Comparison of ENCODE assay signal across 1 cellular context in the genomic region with DNA sequence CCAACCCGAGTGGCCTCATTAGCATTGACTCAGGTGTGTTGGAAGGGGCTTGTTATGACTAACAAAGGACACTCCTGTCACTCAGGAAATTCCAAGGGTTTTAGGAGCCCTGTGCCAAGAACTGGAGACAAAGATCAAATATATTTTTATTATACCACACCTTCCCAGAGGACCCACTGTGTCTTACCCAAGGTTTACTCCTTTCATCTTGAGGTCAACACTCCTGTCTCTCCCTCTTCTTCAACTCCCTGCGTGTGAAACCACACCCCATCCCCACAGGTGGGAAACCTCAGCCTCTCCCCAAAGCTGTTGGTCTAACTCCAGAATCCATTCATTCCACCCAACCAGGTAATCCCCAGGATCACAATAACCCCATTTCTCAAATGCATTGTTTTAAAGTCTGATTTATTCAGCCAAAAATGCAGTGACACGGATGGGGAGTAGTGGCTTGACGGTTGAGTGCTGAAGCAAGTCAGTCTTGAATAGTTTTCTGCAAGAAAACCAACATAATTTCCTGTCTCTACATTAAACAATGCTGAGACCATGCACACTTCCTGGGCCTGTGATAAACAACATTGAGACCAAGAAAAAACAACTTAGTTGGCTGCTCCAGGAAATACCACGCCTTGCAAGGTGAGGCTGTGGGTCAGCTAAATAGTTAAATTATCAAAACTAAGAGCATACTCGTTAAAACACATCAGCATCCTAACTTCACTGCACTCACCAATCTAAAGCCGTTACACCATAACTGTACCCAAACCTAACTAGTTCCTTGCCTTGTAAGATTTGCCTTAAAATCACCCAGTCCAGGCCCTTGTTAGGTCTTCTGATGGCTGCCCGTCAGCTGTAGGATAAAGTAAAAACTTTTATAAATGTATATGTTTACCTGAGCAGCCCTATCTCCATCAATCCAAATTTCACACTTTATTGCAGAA.
TF ChIP-seq lines count a peak whose summit lies in the region.

No MANE protein-coding gene starts in this region.

TF ChIP-seq in GM12878, 131 proteins besides CTCF, POLR2A, EP300 and RAD21 (continued from another document):
- TF ChIP-seq CHD1 (IDR thresholded peaks at IDR 0.05; ENCODE audit: low read depth, low read length) (no peak), BRCA1 (IDR thresholded peaks at IDR 0.05; ENCODE audit: low read depth, low read length) (no peak), ZNF207 (IDR thresholded peaks at IDR 0.05; ENCODE audit: borderline replicate concordance) (no peak), NR2F1 (conservative IDR thresholded peaks at IDR 0.05) (no peak), MTA2 (IDR thresholded peaks at IDR 0.05; ENCODE audit: low read depth) (no peak), CHD4 (IDR thresholded peaks at IDR 0.05) (no peak), TAF1 (IDR thresholded peaks at IDR 0.05; ENCODE audit: borderline replicate concordance, low read depth, low read length) (no peak)
- TF ChIP-seq, protein P1, sequence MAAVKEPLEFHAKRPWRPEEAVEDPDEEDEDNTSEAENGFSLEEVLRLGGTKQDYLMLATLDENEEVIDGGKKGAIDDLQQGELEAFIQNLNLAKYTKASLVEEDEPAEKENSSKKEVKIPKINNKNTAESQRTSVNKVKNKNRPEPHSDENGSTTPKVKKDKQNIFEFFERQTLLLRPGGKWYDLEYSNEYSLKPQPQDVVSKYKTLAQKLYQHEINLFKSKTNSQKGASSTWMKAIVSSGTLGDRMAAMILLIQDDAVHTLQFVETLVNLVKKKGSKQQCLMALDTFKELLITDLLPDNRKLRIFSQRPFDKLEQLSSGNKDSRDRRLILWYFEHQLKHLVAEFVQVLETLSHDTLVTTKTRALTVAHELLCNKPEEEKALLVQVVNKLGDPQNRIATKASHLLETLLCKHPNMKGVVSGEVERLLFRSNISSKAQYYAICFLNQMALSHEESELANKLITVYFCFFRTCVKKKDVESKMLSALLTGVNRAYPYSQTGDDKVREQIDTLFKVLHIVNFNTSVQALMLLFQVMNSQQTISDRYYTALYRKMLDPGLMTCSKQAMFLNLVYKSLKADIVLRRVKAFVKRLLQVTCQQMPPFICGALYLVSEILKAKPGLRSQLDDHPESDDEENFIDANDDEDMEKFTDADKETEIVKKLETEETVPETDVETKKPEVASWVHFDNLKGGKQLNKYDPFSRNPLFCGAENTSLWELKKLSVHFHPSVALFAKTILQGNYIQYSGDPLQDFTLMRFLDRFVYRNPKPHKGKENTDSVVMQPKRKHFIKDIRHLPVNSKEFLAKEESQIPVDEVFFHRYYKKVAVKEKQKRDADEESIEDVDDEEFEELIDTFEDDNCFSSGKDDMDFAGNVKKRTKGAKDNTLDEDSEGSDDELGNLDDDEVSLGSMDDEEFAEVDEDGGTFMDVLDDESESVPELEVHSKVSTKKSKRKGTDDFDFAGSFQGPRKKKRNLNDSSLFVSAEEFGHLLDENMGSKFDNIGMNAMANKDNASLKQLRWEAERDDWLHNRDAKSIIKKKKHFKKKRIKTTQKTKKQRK (IDR thresholded peaks at IDR 0.05; ENCODE audit: low read depth, low read length), result no peak
